22 cellular contexts compared by ENCODE assay signal in genomic region chr10:74752371-74752990, GRCh38.
A peak's percentile ranks its signal among the peaks of the same experiment; 100 is the strongest.
DNase-seq lines count a peak whose midpoint lies in the region; ATAC-seq and TF ChIP-seq lines count a peak whose summit lies in the region.
"Had no signal": no experiment of that assay in that cellular context is flagged by ENCODE, and none has a peak within 500 bp of the region (broad histone marks: within the 10 kb centered on the region; RNA-seq: fewer than 3 reads in every experiment).

No MANE protein-coding gene starts in this region.

- H3K18ac ChIP-seq in H9 (ENCODE audit: insufficient read length, low read depth, low read length) (no peak overlapping the region), neuronal stem cell (ENCODE audit: low read length) (peak overlapping the region; percentile 50)

- H4K91ac ChIP-seq in H9 (ENCODE audit: insufficient read length, low read depth, low read length) = no peak overlapping the region
- no peak overlapping the region for H4K91ac ChIP-seq in neuronal stem cell (ENCODE audit: low read depth, low read length, poor library complexity)

- H3T11ph ChIP-seq in H9 (ENCODE audit: low read length) = no peak overlapping the region

- WGBS in H9 (ENCODE audit: extremely low coverage, insufficient read length, low lambda C conversion rate) = no CpG with 5 or more reads among the region's 6 CpGs
- no CpG with 5 or more reads among the region's 6 CpGs for WGBS in neuronal stem cell (ENCODE audit: extremely low coverage in 2 of 2, insufficient read length in 2 of 2, insufficient replicate concordance in 1 of 2), 2 donors

- H3K23ac ChIP-seq in H9 (ENCODE audit: insufficient read length, low read depth, low read length) = no peak overlapping the region
- H3K23ac ChIP-seq in neuronal stem cell (ENCODE audit: low read depth, low read length, poor library complexity) = no peak overlapping the region

- H3K56ac ChIP-seq in H9 (ENCODE audit: insufficient read length, low read depth, low read length) = no peak overlapping the region

- peaks cover 3% of the 10 kb centered on the region; the same call in 1 of the 2 replicates for H3K27me3 Mint-ChIP-seq in H9 (ENCODE audit: low read depth)

- no peak overlapping the region for H2AFZ ChIP-seq in H9 (ENCODE audit: low read length)
- no peak overlapping the region for H2AFZ ChIP-seq in neuronal stem cell (ENCODE audit: low read length)

- H3K79me1 ChIP-seq in H9 (ENCODE audit: insufficient read depth, low read depth, low read length, poor library complexity, severe bottlenecking) (no peaks in the 10 kb centered on the region), neuronal stem cell (ENCODE audit: low read depth, low read length) (no peaks in the 10 kb centered on the region)

- H3K4me1 Mint-ChIP-seq in H9 = peaks cover 16 to 18% of the 10 kb centered on the region in 2 experiments

- ATAC-seq in GM21381 (IDR thresholded peaks at IDR 0.05; ENCODE audit: unreplicated experiment) = no peak
- ATAC-seq: Right ventricle myocardium inferior had no signal

- no peaks in the 10 kb centered on the region for H3K27me3 ChIP-seq in H9 (ENCODE audit: insufficient read depth, low read length)
- no peaks in the 10 kb centered on the region for H3K27me3 ChIP-seq in neuronal stem cell (ENCODE audit: control insufficient read depth in 3 of 3, insufficient read depth in 3 of 3, low read depth in 1 of 3, low read length in 3 of 3)
- H3K27me3 ChIP-seq: BE2C, SJSA1 had no signal

- no peaks in the 10 kb centered on the region for H3K36me3 ChIP-seq in neuronal stem cell (replicated peaks in 1 of 2; ENCODE audit: control insufficient read depth in 2 of 2, insufficient read depth in 2 of 2, low read length in 2 of 2)
- H3K36me3 ChIP-seq: BE2C, HAP-1, SJSA1 had no signal

- H3K27ac ChIP-seq in H9 (ENCODE audit: insufficient read length, low read depth, low read length) (no peak overlapping the region), neuronal stem cell (replicated peaks; ENCODE audit: low read length) (no peak overlapping the region)
- H3K27ac ChIP-seq: SJSA1 had no signal

- H2AK5ac ChIP-seq in H9 (ENCODE audit: insufficient read length, low read length) (no peak overlapping the region), neuronal stem cell (ENCODE audit: low read depth, low read length) (no peak overlapping the region)

- H4K5ac ChIP-seq in H9 (ENCODE audit: insufficient read length, low read depth, low read length) = no peak overlapping the region

- H3K79me2 ChIP-seq in H9 (ENCODE audit: insufficient read depth, low read length) = no peaks in the 10 kb centered on the region

- H2BK15ac ChIP-seq in H9 (ENCODE audit: low read depth, low read length) (no peak overlapping the region), neuronal stem cell (ENCODE audit: low read length) (no peak overlapping the region)

- no peak for TF ChIP-seq CTCF in H9 (conservative IDR thresholded peaks at IDR 0.05)

- H2BK120ac ChIP-seq in H9 (ENCODE audit: low read depth, low read length, poor library complexity, severe bottlenecking) (no peak overlapping the region), neuronal stem cell (ENCODE audit: low read depth, low read length) (no peak overlapping the region)

- H4K8ac ChIP-seq in H9 (replicated peaks; ENCODE audit: insufficient read length, low read depth, low read length) = no peak overlapping the region
- no peak overlapping the region for H4K8ac ChIP-seq in neuronal stem cell (ENCODE audit: low read depth, low read length)

- H2BK5ac ChIP-seq in H9 (ENCODE audit: insufficient read length, low read length) = no peak overlapping the region
- H2BK5ac ChIP-seq in neuronal stem cell (ENCODE audit: low read length) = no peak overlapping the region

- no peak overlapping the region for H2BK20ac ChIP-seq in H9 (ENCODE audit: low read depth, low read length, poor library complexity, severe bottlenecking)

- no peaks in the 10 kb centered on the region for H4K20me1 ChIP-seq in H9 (ENCODE audit: control insufficient read depth, insufficient read depth, insufficient read length)

- no peak overlapping the region for H3K4me3 ChIP-seq in neuronal stem cell (ENCODE audit: low read length in 2 of 2)
- H3K4me3 ChIP-seq: HAP-1, SJSA1 had no signal

- H3K4me2 ChIP-seq in H9 (ENCODE audit: insufficient read depth, insufficient read length, low read length) (no peak overlapping the region), neuronal stem cell (ENCODE audit: insufficient read depth, low read length, poor library complexity, severe bottlenecking) (no peak overlapping the region)

- H3K4me1 ChIP-seq in H9 (ENCODE audit: insufficient read depth, low read length) (no peaks in the 10 kb centered on the region), neuronal stem cell (ENCODE audit: control insufficient read depth in 2 of 2, insufficient read depth in 1 of 2, low read depth in 1 of 2, low read length in 2 of 2) (peaks cover 0 to 17% of the 10 kb centered on the region in 2 donors)
- H3K4me1 ChIP-seq: BE2C, HAP-1, SJSA1 had no signal

- no peaks in the 10 kb centered on the region for H3K23me2 ChIP-seq in H9 (ENCODE audit: insufficient read length, low read depth, low read length, poor library complexity, severe bottlenecking)

- H3K9me3 ChIP-seq in H9 (ENCODE audit: control insufficient read depth, low read depth, low read length) (no peaks in the 10 kb centered on the region), neuronal stem cell (replicated peaks in 1 of 2; ENCODE audit: control insufficient read depth in 2 of 2, insufficient read depth in 1 of 2, low read depth in 1 of 2, low read length in 2 of 2) (no peaks in the 10 kb centered on the region)
- H3K9me3 ChIP-seq: BE2C, HAP-1, SJSA1 had no signal

- H3K9me3 Mint-ChIP-seq in H9 = no peaks in the 10 kb centered on the region
- H3K9me3 Mint-ChIP-seq: CD4-positive, CD25-positive, alpha-beta regulatory T cell had no signal

- H3K4ac ChIP-seq in H9 (ENCODE audit: low read depth, low read length) (no peak overlapping the region), neuronal stem cell (ENCODE audit: low read length) (no peak overlapping the region)

- DNase-seq in H9 (peak; percentile 11), MV-4-11 (lab: John Stamatoyannopoulos, UW) (peak; percentile 53), SKM-1 treated with dmso at 0.1 percent for 144 hours (lab: John Stamatoyannopoulos, UW; ENCODE audit: unreplicated experiment) (peak; percentile 40), neuronal stem cell (ENCODE audit: low spot score) (no peak)
- no peak for DNase-seq in stimulated activated CD8-positive, alpha-beta memory T cell treated with anti-CD3 and anti-CD28 coated beads, Interleukin-4, amount 100 ng/mL, for 48 hours
- no peak for DNase-seq in activated T-cell treated with anti-CD3 and anti-CD28 coated beads, Interleukin-2, amount 50 U/mL, for 48 hours
- DNase-seq: BE2C; CD4-positive, CD25-positive, alpha-beta regulatory T cell; EL; IMR-90; NCI-H1105; NCI-H146; NCI-H2029; NCI-H2227 treated with DMSO at 0.1 percent for 48 hours; NCI-H510A; NCI-H748 treated with DMSO at 0.1 percent for 48 hours; NK-92 treated with Interleukin-12 subunit alpha and Interleukin-12 subunit beta, amount 100 ng/mL, for 24 hours; SW 1271 had no signal

- no peak overlapping the region for H3K9ac ChIP-seq in H9 (ENCODE audit: extremely low read depth, insufficient read length, low read length)
- H3K9ac ChIP-seq in neuronal stem cell (ENCODE audit: low read depth, low read length, poor library complexity) = no peak overlapping the region

- no peaks in the 10 kb centered on the region for H3K36me3 Mint-ChIP-seq in H9 (ENCODE audit: insufficient read depth in 1 of 3, low read depth in 3 of 3)
- H3K36me3 Mint-ChIP-seq: CD4-positive, CD25-positive, alpha-beta regulatory T cell had no signal

- H3K4me3 Mint-ChIP-seq in H9 = no peak overlapping the region
- H3K4me3 Mint-ChIP-seq: CD4-positive, CD25-positive, alpha-beta regulatory T cell had no signal

- no peak overlapping the region for H2BK12ac ChIP-seq in H9 (ENCODE audit: insufficient read length, low read depth, low read length)
- H2BK12ac ChIP-seq in neuronal stem cell (ENCODE audit: low read length) = no peak overlapping the region

- H3K27ac Mint-ChIP-seq in H9 = no peak overlapping the region
- H3K27ac Mint-ChIP-seq: CD4-positive, CD25-positive, alpha-beta regulatory T cell had no signal

- H3K14ac ChIP-seq in H9 (ENCODE audit: insufficient read depth, low read length) = no peak overlapping the region
- no peak overlapping the region for H3K14ac ChIP-seq in neuronal stem cell (ENCODE audit: low read length)

Comparison
In these comparisons a context has a peak if more than half of its experiments do, and no peak if none do; other contexts are left out.
1. DNase-seq: peak in H9 (single experiment), MV-4-11 (single experiment) and SKM-1 treated with dmso at 0.1 percent for 144 hours (single experiment); none in neuronal stem cell (single experiment), stimulated activated CD8-positive, alpha-beta memory T cell treated with anti-CD3 and anti-CD28 coated beads, Interleukin-4, amount 100 ng/mL, for 48 hours (single experiment) and activated T-cell treated with anti-CD3 and anti-CD28 coated beads, Interleukin-2, amount 50 U/mL, for 48 hours (0 of 2).